In genomic region chr7:43942997-43943701, GRCh38 we compare ENCODE assay signal across 16 cellular contexts. TPM values are rescaled to one million over a fixed set of nuclear protein-coding genes. Genes with fewer than 3 reads are reported as not detected.
DNase-seq lines count a peak whose midpoint lies in the region; ATAC-seq and TF ChIP-seq lines count a peak whose summit lies in the region.
"Had no signal": no experiment of that assay in that cellular context is flagged by ENCODE, and none has a peak within 500 bp of the region (broad histone marks: within the 10 kb centered on the region; RNA-seq: fewer than 3 reads in every experiment).

No MANE protein-coding gene starts in this region.

- intact Hi-C loops in colonic mucosa (cut with DNase I) = no loop called here

- H3K36me3 ChIP-seq in Loucy (ENCODE audit: insufficient read depth, low read length) (no peaks in the 10 kb centered on the region), colonic mucosa (no peaks in the 10 kb centered on the region), mucosa of rectum (ENCODE audit: control insufficient read depth in 2 of 2, insufficient read depth in 2 of 2, low read length in 2 of 2) (peaks cover 0 to 1% of the 10 kb centered on the region in 2 donors), MM.1S (replicated peaks; ENCODE audit: insufficient read depth, low read length) (no peaks in the 10 kb centered on the region)

- H3K4me1 ChIP-seq in Loucy (ENCODE audit: insufficient read depth, low read length, poor library complexity, severe bottlenecking) = peaks cover 2% of the 10 kb centered on the region
- peaks cover 4% of the 10 kb centered on the region for H3K4me1 ChIP-seq in colonic mucosa
- H3K4me1 ChIP-seq in mucosa of rectum (ENCODE audit: control insufficient read depth in 2 of 2, insufficient read depth in 2 of 2, low read length in 2 of 2) = peaks cover 10 to 14% of the 10 kb centered on the region in 2 donors
- H3K4me1 ChIP-seq in MM.1S (ENCODE audit: low read length) = no peaks in the 10 kb centered on the region

- DNase-seq in ELR (ENCODE audit: low read depth) (peak; percentile 23), colonic mucosa (peak; percentile 34), MM.1S (no peak), HPDE6-E6E7 (ENCODE audit: extremely low spot score) (no peak)
- DNase-seq: activated T-cell treated with anti-CD3 and anti-CD28 coated beads, Interleukin-2, amount 50 U/mL, for 1 hour; CD4-positive, CD25-positive, alpha-beta regulatory T cell; foreskin melanocyte; naive B cell; NCI-H1930; NCI-H774; substantia nigra had no signal

- H3K27me3 ChIP-seq in Loucy (ENCODE audit: insufficient read depth, low read length, poor library complexity, severe bottlenecking) = no peaks in the 10 kb centered on the region
- H3K27me3 ChIP-seq in colonic mucosa = no peaks in the 10 kb centered on the region
- H3K27me3 ChIP-seq in mucosa of rectum (ENCODE audit: control insufficient read depth in 2 of 2, insufficient read depth in 2 of 2, low read length in 2 of 2) = no peaks in the 10 kb centered on the region
- no peaks in the 10 kb centered on the region for H3K27me3 ChIP-seq in MM.1S (replicated peaks; ENCODE audit: insufficient read depth, low read length)

- no peak overlapping the region for H3K27ac ChIP-seq in colonic mucosa
- peak overlapping the region; percentile 32 to 59 for H3K27ac ChIP-seq in mucosa of rectum (ENCODE audit: low read depth in 2 of 2, low read length in 2 of 2)
- no peak overlapping the region for H3K27ac ChIP-seq in MM.1S (ENCODE audit: low read length)

- no peak overlapping the region for H3K9ac ChIP-seq in Loucy (ENCODE audit: low read depth, low read length, poor library complexity, severe bottlenecking)
- H3K9ac ChIP-seq in colonic mucosa (ENCODE audit: low read depth in 2 of 2, low read length in 2 of 2) = no peak overlapping the region
- H3K9ac ChIP-seq in mucosa of rectum (ENCODE audit: low read depth in 1 of 2, low read length in 2 of 2) = peak overlapping the region in 1 of 2 donors; percentile 11
- no peak overlapping the region for H3K9ac ChIP-seq in MM.1S (ENCODE audit: low read length)

- H4K20me1 ChIP-seq in Loucy (ENCODE audit: insufficient read depth, low read length, poor library complexity, severe bottlenecking) (no peaks in the 10 kb centered on the region), MM.1S (ENCODE audit: insufficient read depth, low read length) (no peaks in the 10 kb centered on the region)

- H3K9me2 ChIP-seq in Loucy (replicated peaks; ENCODE audit: low read depth, low read length) = no peaks in the 10 kb centered on the region
- no peaks in the 10 kb centered on the region for H3K9me2 ChIP-seq in MM.1S (replicated peaks; ENCODE audit: insufficient read depth, low read length)

- H2AFZ ChIP-seq in Loucy (ENCODE audit: low read length) (no peak overlapping the region), MM.1S (ENCODE audit: low read length) (no peak overlapping the region)

- no peak for ATAC-seq in HG03378 (IDR thresholded peaks at IDR 0.05; ENCODE audit: unreplicated experiment)
- no peak for ATAC-seq in GM19463 (IDR thresholded peaks at IDR 0.05; ENCODE audit: unreplicated experiment)

- no peak overlapping the region for H3K4me3 ChIP-seq in Loucy (ENCODE audit: low read length, poor library complexity, severe bottlenecking)
- H3K4me3 ChIP-seq in colonic mucosa = no peak overlapping the region
- peak overlapping the region in 1 of 2 donors; percentile 20 for H3K4me3 ChIP-seq in mucosa of rectum (ENCODE audit: low read length in 2 of 2)
- no peak overlapping the region for H3K4me3 ChIP-seq in MM.1S (ENCODE audit: low read length)

- no peaks in the 10 kb centered on the region for H3K9me3 ChIP-seq in Loucy (ENCODE audit: insufficient read depth, low read depth, low read length)
- no peaks in the 10 kb centered on the region for H3K9me3 ChIP-seq in colonic mucosa
- no peaks in the 10 kb centered on the region for H3K9me3 ChIP-seq in mucosa of rectum (ENCODE audit: control insufficient read depth in 2 of 2, low read length in 2 of 2)
- no peaks in the 10 kb centered on the region for H3K9me3 ChIP-seq in MM.1S (replicated peaks; ENCODE audit: insufficient read depth, low read length)

- H3F3A ChIP-seq in Loucy (ENCODE audit: low read depth) (no peaks in the 10 kb centered on the region), MM.1S (ENCODE audit: insufficient read depth, low read length) (no peaks in the 10 kb centered on the region)

- H3K4me2 ChIP-seq in Loucy (ENCODE audit: low read depth, low read length, poor library complexity, severe bottlenecking) (no peak overlapping the region), MM.1S (ENCODE audit: low read depth, low read length) (no peak overlapping the region)

- 0 out of 2 replicates have a peak, but pooled peaks have one; percentile 13 for TF ChIP-seq CTCF in Loucy (conservative IDR thresholded peaks at IDR 0.05; ENCODE audit: low read length)
- TF ChIP-seq CTCF in colonic mucosa (IDR thresholded peaks at IDR 0.05) = no peak
- TF ChIP-seq CTCF in MM.1S (IDR thresholded peaks at IDR 0.05; ENCODE audit: low read length) = no peak

- H3K79me2 ChIP-seq in Loucy (ENCODE audit: insufficient read depth, low read length) = no peaks in the 10 kb centered on the region
- H3K79me2 ChIP-seq in MM.1S (ENCODE audit: low read length) = no peaks in the 10 kb centered on the region

RNA-seq across cellular contexts. Expression of gene UBE2D4, which starts 16.9 kb away (rescaled TPM):
- 10 to 100 TPM in 1 of 2 donors, 1 to 10 TPM in 1; 8.9 to 12.8 TPM for total RNA-seq in colonic mucosa

RNA-seq across cellular contexts. Expression of gene URGCP, which starts 36.8 kb away (rescaled TPM):
- 10 to 100 TPM; 45.5 to 65.7 TPM for total RNA-seq in colonic mucosa

RNA-seq across cellular contexts. Expression of gene SPDYE1, which starts 54.5 kb away (rescaled TPM):
- total RNA-seq in colonic mucosa = not detected
- total RNA-seq: CD4-positive, CD25-positive, alpha-beta regulatory T cell; skeletal muscle tissue had no signal

Comparison
In these comparisons a context has a peak if more than half of its experiments do, and no peak if none do; other contexts are left out.
1. DNase-seq: peak in ELR (single experiment) and colonic mucosa (single experiment); none in MM.1S (single experiment) and HPDE6-E6E7 (single experiment).
2. H3K27ac ChIP-seq: peak in mucosa of rectum (2 of 2); none in colonic mucosa (single experiment) and MM.1S (single experiment).